ENCODE assay signal across 8 cellular contexts in genomic region chr2:96485751-96486643, GRCh38. TPM values are rescaled to one million over a fixed set of nuclear protein-coding genes. Genes with fewer than 3 reads are reported as not detected.
DNase-seq lines count a peak whose midpoint lies in the region; ATAC-seq, FAIRE-seq and TF ChIP-seq lines count a peak whose summit lies in the region.

No MANE protein-coding gene starts in this region.

- peak overlapping the region; percentile 93 to 100 (median 98) for H3K27ac Mint-ChIP-seq in naive thymus-derived CD8-positive, alpha-beta T cell
- H3K27ac Mint-ChIP-seq in stimulated activated naive B cell treated with anti-CD40 and anti-IgM and Interleukin-4, amounts not matched to agents 10 μg/mL and 1 μg/mL and 100 μg/mL, for 72 hours: peak overlapping the region; percentile 97
- no peak overlapping the region for H3K27ac Mint-ChIP-seq in osteocyte (ENCODE audit: unreplicated experiment)

- H3K27me3 Mint-ChIP-seq in naive thymus-derived CD8-positive, alpha-beta T cell: no peaks in the 10 kb centered on the region
- H3K27me3 Mint-ChIP-seq in stimulated activated naive B cell treated with anti-CD40 and anti-IgM and Interleukin-4, amounts not matched to agents 10 μg/mL and 1 μg/mL and 100 μg/mL, for 72 hours: no peaks in the 10 kb centered on the region
- H3K27me3 Mint-ChIP-seq in osteocyte (ENCODE audit: unreplicated experiment): peaks cover 40% of the 10 kb centered on the region

- H3K9me3 Mint-ChIP-seq in naive thymus-derived CD8-positive, alpha-beta T cell: peaks cover 0 to 2% (median 0%) of the 10 kb centered on the region in 9 donors
- H3K9me3 Mint-ChIP-seq in stimulated activated naive B cell treated with anti-CD40 and anti-IgM and Interleukin-4, amounts not matched to agents 10 μg/mL and 1 μg/mL and 100 μg/mL, for 72 hours: peaks cover 0 to 3% of the 10 kb centered on the region in 2 donors
- peaks cover 7% of the 10 kb centered on the region for H3K9me3 Mint-ChIP-seq in osteocyte (ENCODE audit: unreplicated experiment)

- ATAC-seq in HG02852 (IDR thresholded peaks at IDR 0.05; ENCODE audit: unreplicated experiment): peak; percentile 89
- peak; percentile 91 to 93 for ATAC-seq in naive thymus-derived CD8-positive, alpha-beta T cell
- ATAC-seq in stimulated activated naive B cell treated with anti-CD40 and anti-IgM and Interleukin-4, amounts not matched to agents 10 μg/mL and 1 μg/mL and 100 μg/mL, for 72 hours (replicated peaks): peak; percentile 93 to 94

- TF ChIP-seq POLR2A in erythroblast (IDR thresholded peaks at IDR 0.05; ENCODE audit: low read length): peak; percentile 40

- peaks cover 19 to 33% (median 27%) of the 10 kb centered on the region in 4 donors for H3K4me1 Mint-ChIP-seq in naive thymus-derived CD8-positive, alpha-beta T cell
- peaks cover 33 to 43% of the 10 kb centered on the region in 2 donors for H3K4me1 Mint-ChIP-seq in stimulated activated naive B cell treated with anti-CD40 and anti-IgM and Interleukin-4, amounts not matched to agents 10 μg/mL and 1 μg/mL and 100 μg/mL, for 72 hours
- peaks cover 5% of the 10 kb centered on the region for H3K4me1 Mint-ChIP-seq in osteocyte (ENCODE audit: unreplicated experiment)

- no peak for TF ChIP-seq CTCF in osteocyte (IDR thresholded peaks at IDR 0.05)

- H3K36me3 Mint-ChIP-seq in naive thymus-derived CD8-positive, alpha-beta T cell: no peaks in the 10 kb centered on the region
- H3K36me3 Mint-ChIP-seq in stimulated activated naive B cell treated with anti-CD40 and anti-IgM and Interleukin-4, amounts not matched to agents 10 μg/mL and 1 μg/mL and 100 μg/mL, for 72 hours: no peaks in the 10 kb centered on the region
- H3K36me3 Mint-ChIP-seq in osteocyte (ENCODE audit: unreplicated experiment): no peaks in the 10 kb centered on the region

- peak; percentile 99 for FAIRE-seq in GM18507 (lab: Jason Lieb, UNC)

- H3K4me3 Mint-ChIP-seq in naive thymus-derived CD8-positive, alpha-beta T cell: peak overlapping the region; percentile 76 to 98 (median 90)
- peak overlapping the region; percentile 84 to 90 for H3K4me3 Mint-ChIP-seq in stimulated activated naive B cell treated with anti-CD40 and anti-IgM and Interleukin-4, amounts not matched to agents 10 μg/mL and 1 μg/mL and 100 μg/mL, for 72 hours
- H3K4me3 Mint-ChIP-seq in osteocyte (ENCODE audit: unreplicated experiment): no peak overlapping the region

- POLR2A ChIA-PET in naive thymus-derived CD8-positive, alpha-beta T cell (lab: Charles Lee): interaction anchor here (0.9 to 1.1 kb wide), 6 partner anchors 52 to 329 kb away, joined by 3 to 7 read pairs (median 5); partner anchors contain the start of gene SNRNP200

- DNase-seq in GM18507 (ENCODE audit: extremely low spot score, insufficient read length, low read depth) (peak; percentile 81), NCI-H510A treated with DMSO at 0.1 percent for 48 hours (lab: John Stamatoyannopoulos, UW) (peak; percentile 19), erythroblast (lab: John Stamatoyannopoulos, UW) (peak; percentile 16 to 25), osteocyte (ENCODE audit: extremely low spot score, unreplicated experiment) (no peak)
- DNase-seq in activated CD8-positive, alpha-beta memory T cell treated with anti-CD3 and anti-CD28 coated beads, Interleukin-2, amount 50 U/mL, for 48 hours: peak; percentile 86
- DNase-seq in naive thymus-derived CD8-positive, alpha-beta T cell: peak; percentile 45 to 78 (median 65)
- DNase-seq in stimulated activated naive B cell treated with anti-CD40 and anti-IgM and Interleukin-4, amounts not matched to agents 10 μg/mL and 1 μg/mL and 100 μg/mL, for 72 hours: peak; percentile 83

RNA-seq across cellular contexts. Expression of gene NEURL3, which starts 19.2 kb away (rescaled TPM):
- under 1 TPM in 1 of 2 experiments, not detected in 1; 0.39 TPM for total RNA-seq in naive thymus-derived CD8-positive, alpha-beta T cell
- under 1 TPM in 1 of 3 donors, not detected in 2; 0.16 TPM for polyA plus RNA-seq in naive thymus-derived CD8-positive, alpha-beta T cell
- not detected in 2 replicates for total RNA-seq in osteocyte

RNA-seq across cellular contexts. Expression of gene ARID5A, which starts 50.6 kb away (rescaled TPM):
- total RNA-seq in naive thymus-derived CD8-positive, alpha-beta T cell: 100 to 1,000 TPM; 100 to 108 TPM
- polyA plus RNA-seq in naive thymus-derived CD8-positive, alpha-beta T cell: 100 to 1,000 TPM in 1 of 3 donors, 10 to 100 TPM in 2; 41.7 to 101 (median 55.2) TPM
- total RNA-seq in osteocyte: 25.9 and 26.3 TPM in 2 replicates
